ENCODE assay signal across 18 cellular contexts in the genomic region with DNA sequence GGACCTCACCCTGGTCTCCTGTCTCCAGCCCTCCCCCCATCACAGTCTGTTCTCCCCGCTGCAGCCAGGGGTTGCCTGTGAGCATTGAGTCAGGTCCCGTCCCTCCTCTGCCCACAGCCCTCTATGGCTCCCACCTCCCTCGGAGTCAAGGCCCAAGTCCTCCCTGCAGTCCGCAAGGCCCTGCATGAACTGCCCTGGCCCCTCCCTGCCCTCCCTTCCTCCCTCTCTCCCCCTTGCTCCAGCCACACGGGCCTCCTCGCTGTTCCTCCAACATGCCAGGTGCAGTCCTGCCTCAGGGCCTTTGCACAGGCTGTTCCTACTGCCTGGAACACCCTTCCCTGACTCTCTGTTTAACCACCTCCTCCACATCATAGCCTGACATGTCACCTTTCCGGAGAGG. TPM values are rescaled to one million over a fixed set of nuclear protein-coding genes. Genes with fewer than 3 reads are reported as not detected.
DNase-seq lines count a peak whose midpoint lies in the region; TF ChIP-seq lines count a peak whose summit lies in the region.
"Had no signal": no experiment of that assay in that cellular context is flagged by ENCODE, and none has a peak within 500 bp of the region (broad histone marks: within the 10 kb centered on the region; RNA-seq: fewer than 3 reads in every experiment).

No MANE protein-coding gene starts in this region.

- H2BK5ac ChIP-seq in neuronal stem cell (ENCODE audit: low read length), result no peak overlapping the region
- no peak overlapping the region for H2BK5ac ChIP-seq in mesenchymal stem cell (ENCODE audit: low read depth, low read length, poor library complexity, severe bottlenecking)

- TF ChIP-seq CTCF in HEK293 (tag by site-specific recombination; IDR thresholded peaks at IDR 0.05) (no peak), chondrocyte (IDR thresholded peaks at IDR 0.05) (no peak), type B pancreatic cell (conservative IDR thresholded peaks at IDR 0.05) (no peak), RWPE1 (conservative IDR thresholded peaks at IDR 0.05; ENCODE audit: low read depth) (no peak)

- H2BK12ac ChIP-seq in neuronal stem cell (ENCODE audit: low read length) (no peak overlapping the region), mesenchymal stem cell (ENCODE audit: low read length in 2 of 2) (no peak overlapping the region)

- H3K27ac Mint-ChIP-seq in chondrocyte (ENCODE audit: unreplicated experiment) (peak overlapping the region; percentile 22), type B pancreatic cell (peak overlapping the region; percentile 89)
- H3K27ac Mint-ChIP-seq: CD14-positive monocyte; CD8-positive, alpha-beta T cell; HFFc6 had no signal

- peaks cover 0 to 17% (median 6%) of the 10 kb centered on the region in 3 experiments for H3K27me3 ChIP-seq in neuronal stem cell (ENCODE audit: control insufficient read depth in 3 of 3, insufficient read depth in 3 of 3, low read depth in 1 of 3, low read length in 3 of 3)
- peaks cover 47 to 76% of the 10 kb centered on the region in 2 experiments for H3K27me3 ChIP-seq in mesenchymal stem cell (ENCODE audit: control insufficient read depth in 1 of 2, insufficient read depth in 1 of 2, low read length in 2 of 2)

- no peak for DNase-seq in chondrocyte (ENCODE audit: low spot score)
- no peak for DNase-seq in neuronal stem cell (ENCODE audit: low spot score)
- no peak for DNase-seq in type B pancreatic cell (ENCODE audit: extremely low spot score, unreplicated experiment)
- DNase-seq in RWPE1 (ENCODE audit: low spot score), result no peak
- DNase-seq in mesenchymal stem cell, result no peak
- no peak for DNase-seq in C1 segment of cervical spinal cord (lab: John Stamatoyannopoulos, UW)
- DNase-seq: BE2C; CD8-positive, alpha-beta T cell; COR-L47; DMS153; DMS79 treated with DMSO at 0.1 percent for 48 hours; EL; GOT3; HFFc6; IMR-90 had no signal

- H3K4me3 ChIP-seq in HEK293 (ENCODE audit: low read depth, low read length), result no peak overlapping the region
- H3K4me3 ChIP-seq in neuronal stem cell (ENCODE audit: low read length in 2 of 2), result no peak overlapping the region
- H3K4me3 ChIP-seq in mesenchymal stem cell (ENCODE audit: insufficient read depth in 1 of 2, low read depth in 1 of 2, low read length in 2 of 2), result no peak overlapping the region
- H3K4me3 ChIP-seq: HAP-1 had no signal

- H3K9me3 ChIP-seq in HEK293 (ENCODE audit: control insufficient read depth, insufficient read depth, low read depth, low read length) (no peaks in the 10 kb centered on the region), neuronal stem cell (replicated peaks in 1 of 2; ENCODE audit: control insufficient read depth in 2 of 2, insufficient read depth in 1 of 2, low read depth in 1 of 2, low read length in 2 of 2) (peaks cover 0 to 8% of the 10 kb centered on the region in 2 donors), mesenchymal stem cell (ENCODE audit: control insufficient read depth, low read length) (peaks cover 11% of the 10 kb centered on the region)
- H3K9me3 ChIP-seq: BE2C had no signal

- H4K91ac ChIP-seq in neuronal stem cell (ENCODE audit: low read depth, low read length, poor library complexity) (no peak overlapping the region), mesenchymal stem cell (ENCODE audit: low read length) (no peak overlapping the region)

- H2AK5ac ChIP-seq in neuronal stem cell (ENCODE audit: low read depth, low read length), result peak overlapping the region; percentile 97
- no peak overlapping the region for H2AK5ac ChIP-seq in mesenchymal stem cell (ENCODE audit: low read length, severe bottlenecking)

- H3K9me3 Mint-ChIP-seq in chondrocyte (ENCODE audit: low read depth) (peaks cover 5% of the 10 kb centered on the region), type B pancreatic cell (no peaks in the 10 kb centered on the region)

- H2BK15ac ChIP-seq in neuronal stem cell (ENCODE audit: low read length) (peak overlapping the region; percentile 97), mesenchymal stem cell (ENCODE audit: low read depth, poor library complexity, severe bottlenecking) (no peak overlapping the region)

- H3K27me3 Mint-ChIP-seq in chondrocyte (ENCODE audit: low read depth) (no peaks in the 10 kb centered on the region), type B pancreatic cell (peaks cover 17% of the 10 kb centered on the region)

- H3K4me2 ChIP-seq in neuronal stem cell (ENCODE audit: insufficient read depth, low read length, poor library complexity, severe bottlenecking), result no peak overlapping the region
- H3K4me2 ChIP-seq in mesenchymal stem cell (ENCODE audit: low read length, poor library complexity, severe bottlenecking), result no peak overlapping the region

- H3K4me3 Mint-ChIP-seq in chondrocyte (ENCODE audit: unreplicated experiment) (no peak overlapping the region), type B pancreatic cell (no peak overlapping the region)
- H3K4me3 Mint-ChIP-seq: CD14-positive monocyte; CD8-positive, alpha-beta T cell; HFFc6 had no signal

- H3K36me3 ChIP-seq in HEK293 (ENCODE audit: control insufficient read depth in 2 of 2, insufficient read depth in 1 of 2, low read length in 2 of 2), result no peaks in the 10 kb centered on the region
- H3K36me3 ChIP-seq in neuronal stem cell (replicated peaks in 1 of 2; ENCODE audit: control insufficient read depth in 2 of 2, insufficient read depth in 2 of 2, low read length in 2 of 2), result no peaks in the 10 kb centered on the region
- H3K36me3 ChIP-seq in mesenchymal stem cell (ENCODE audit: control insufficient read depth in 1 of 2, insufficient read depth in 2 of 2, low read depth in 1 of 2, low read length in 2 of 2), result no peaks in the 10 kb centered on the region
- H3K36me3 ChIP-seq: BE2C, HAP-1 had no signal

- no peak overlapping the region for H3K14ac ChIP-seq in neuronal stem cell (ENCODE audit: low read length)
- no peak overlapping the region for H3K14ac ChIP-seq in mesenchymal stem cell (ENCODE audit: low read length in 2 of 2)

- H3K4me1 ChIP-seq in HEK293 (ENCODE audit: control insufficient read depth, insufficient read depth, low read length) (no peaks in the 10 kb centered on the region), neuronal stem cell (ENCODE audit: control insufficient read depth in 2 of 2, insufficient read depth in 1 of 2, low read depth in 1 of 2, low read length in 2 of 2) (peaks cover under 1 to 3% of the 10 kb centered on the region in 2 donors), mesenchymal stem cell (ENCODE audit: control insufficient read depth, insufficient read depth, low read depth, low read length) (peaks cover 8% of the 10 kb centered on the region)
- H3K4me1 ChIP-seq: BE2C, HAP-1 had no signal

- POLR2A ChIA-PET in HEK293 (lab: Yijun Ruan, JAX), result no interaction called here
- POLR2A ChIA-PET in RWPE1 (lab: Yijun Ruan, JAX; ENCODE audit: low non-redundant PET), result no interaction called here

- peaks cover 2% of the 10 kb centered on the region for H3K36me3 Mint-ChIP-seq in chondrocyte (ENCODE audit: low read depth)
- no peaks in the 10 kb centered on the region for H3K36me3 Mint-ChIP-seq in type B pancreatic cell
- H3K36me3 Mint-ChIP-seq: CD14-positive monocyte; CD8-positive, alpha-beta T cell had no signal

- H3K4me1 Mint-ChIP-seq in chondrocyte (ENCODE audit: low read depth) (peaks cover 13% of the 10 kb centered on the region), type B pancreatic cell (ENCODE audit: unreplicated experiment) (peaks cover 5% of the 10 kb centered on the region)
- H3K4me1 Mint-ChIP-seq: CD14-positive monocyte had no signal

- H3K18ac ChIP-seq in neuronal stem cell (ENCODE audit: low read length) (peak overlapping the region; percentile 27), mesenchymal stem cell (ENCODE audit: low read depth in 1 of 2, low read length in 2 of 2) (no peak overlapping the region)

- peaks cover 2% of the 10 kb centered on the region for H3K79me1 ChIP-seq in neuronal stem cell (ENCODE audit: low read depth, low read length)
- H3K79me1 ChIP-seq in mesenchymal stem cell (replicated peaks; ENCODE audit: low read length, poor library complexity, severe bottlenecking), result no peaks in the 10 kb centered on the region

- H3K23ac ChIP-seq in neuronal stem cell (ENCODE audit: low read depth, low read length, poor library complexity), result peak overlapping the region; percentile 93
- H3K23ac ChIP-seq in mesenchymal stem cell (ENCODE audit: low read length in 2 of 2), result no peak overlapping the region

- H3K27ac ChIP-seq in HEK293 (ENCODE audit: extremely low read depth, low read depth, low read length) (no peak overlapping the region), neuronal stem cell (replicated peaks; ENCODE audit: low read length) (no peak overlapping the region), RWPE1 (no peak overlapping the region), mesenchymal stem cell (ENCODE audit: low read length, poor library complexity, severe bottlenecking) (no peak overlapping the region)

- CTCF ChIA-PET in HEK293 (lab: Yijun Ruan, JAX), result interaction anchor here (0.9 kb wide), 1 partner anchor 19 kb away, joined by 3 read pairs; no protein-coding TSS in a partner anchor
- CTCF ChIA-PET in RWPE1 (lab: Yijun Ruan, JAX), result no interaction called here

- H2AFZ ChIP-seq in neuronal stem cell (ENCODE audit: low read length), result no peak overlapping the region
- H2AFZ ChIP-seq in mesenchymal stem cell (ENCODE audit: low read depth, low read length), result no peak overlapping the region

- H3K9ac ChIP-seq in neuronal stem cell (ENCODE audit: low read depth, low read length, poor library complexity) (peak overlapping the region; percentile 33), mesenchymal stem cell (ENCODE audit: low read length) (no peak overlapping the region)

- H4K8ac ChIP-seq in neuronal stem cell (ENCODE audit: low read depth, low read length) (no peak overlapping the region), mesenchymal stem cell (ENCODE audit: low read length) (no peak overlapping the region)

- H3K4ac ChIP-seq in neuronal stem cell (ENCODE audit: low read length), result no peak overlapping the region
- H3K4ac ChIP-seq in mesenchymal stem cell (ENCODE audit: low read depth in 1 of 2, low read length in 2 of 2), result no peak overlapping the region

- no peak overlapping the region for H2BK120ac ChIP-seq in neuronal stem cell (ENCODE audit: low read depth, low read length)
- H2BK120ac ChIP-seq in mesenchymal stem cell (ENCODE audit: low read depth, low read length), result no peak overlapping the region

- WGBS in neuronal stem cell (ENCODE audit: extremely low coverage in 2 of 2, insufficient read length in 2 of 2, insufficient replicate concordance in 1 of 2), 2 donors, result no CpG with 5 or more reads among the region's 7 CpGs
- 89% methylated on average over 7 of the region's 7 CpGs for WGBS in mesenchymal stem cell

RNA-seq across cellular contexts. Expression of gene TINCR, which starts 2.8 kb away (rescaled TPM):
- total RNA-seq in chondrocyte (1.7 to 17.0 TPM (median 2.0 TPM) in 3 replicates), type B pancreatic cell (ENCODE audit: low replicate concordance) (9.0 and 52.4 TPM in 2 replicates)
- polyA plus RNA-seq in neuronal stem cell (2013, experiment 1 of 2), result 7.6 TPM
- 8.0 TPM for polyA plus RNA-seq in neuronal stem cell (2013, experiment 2 of 2)
- polyA plus RNA-seq in mesenchymal stem cell (2013, experiment 1 of 2), result 0.08 TPM
- polyA plus RNA-seq in mesenchymal stem cell (2013, experiment 2 of 2), result 0.03 TPM
- total RNA-seq: IMR-90 had no signal
- polyA plus RNA-seq: CD14-positive monocyte had no signal

RNA-seq across cellular contexts. Expression of gene SAFB2, which starts 57.6 kb away (rescaled TPM):
- 48.2 to 62.7 TPM (median 49.2 TPM) in 3 replicates for total RNA-seq in chondrocyte
- polyA plus RNA-seq in neuronal stem cell (2013, experiment 1 of 2), result 32.8 TPM
- polyA plus RNA-seq in neuronal stem cell (2013, experiment 2 of 2), result 33.4 TPM
- total RNA-seq in type B pancreatic cell (ENCODE audit: low replicate concordance), result 60.9 and 93.4 TPM in 2 replicates
- 25.9 TPM for polyA plus RNA-seq in mesenchymal stem cell (2013, experiment 1 of 2)
- 24.3 TPM for polyA plus RNA-seq in mesenchymal stem cell (2013, experiment 2 of 2)

RNA-seq across cellular contexts. Expression of gene SAFB, which starts 58.0 kb away (rescaled TPM):
- total RNA-seq in chondrocyte (56.6 to 77.1 TPM (median 58.3 TPM) in 3 replicates), type B pancreatic cell (ENCODE audit: low replicate concordance) (103 and 127 TPM in 2 replicates)
- polyA plus RNA-seq in neuronal stem cell (2013, experiment 1 of 2), result 64.3 TPM
- 62.1 TPM for polyA plus RNA-seq in neuronal stem cell (2013, experiment 2 of 2)
- polyA plus RNA-seq in mesenchymal stem cell (2013, experiment 1 of 2), result 32.5 TPM
- 30.9 TPM for polyA plus RNA-seq in mesenchymal stem cell (2013, experiment 2 of 2)
